26 cellular contexts compared by ENCODE assay signal in genomic region chr5:159961761-159962160, GRCh38. TPM values are rescaled to one million over a fixed set of nuclear protein-coding genes. Genes with fewer than 3 reads are reported as not detected.
"Had no signal": no experiment of that assay in that cellular context is flagged by ENCODE, and none has a peak within 500 bp of the region (broad histone marks: within the 10 kb centered on the region; RNA-seq: fewer than 3 reads in every experiment).

No MANE protein-coding gene starts in this region.

- ATAC-seq: Panc1, PC-3, T-cell had no signal

- H3K4me2 ChIP-seq: SK-N-SH had no signal

- H3K9me3 ChIP-seq: SK-N-SH had no signal

- H3K9ac ChIP-seq: SK-N-SH had no signal

- H3K27ac ChIP-seq: RWPE1 had no signal

- DNase-seq: KBM-7; NCI-H1092; NCI-H1105 treated with DMSO at 0.1 percent for 48 hours; NCI-H1417 treated with DMSO at 0.1 percent for 48 hours; NCI-H146; NCI-H1694 treated with DMSO at 0.1 percent for 48 hours; NCI-H1930; NCI-H2081; NCI-H2107; NCI-H226; NCI-H446; NCI-H510A; NCI-H524 treated with DMSO at 0.1 percent for 48 hours; NCI-H69; NCI-H774; NK-92 treated with Interleukin-12 subunit alpha and Interleukin-12 subunit beta, amount 100 ng/mL, for 24 hours; PC-3; SHP77; SK-N-SH; SW 1271; T-cell had no signal

RNA-seq across cellular contexts. Expression of gene ADRA1B, which starts 45.5 kb away (rescaled TPM):
- total RNA-seq: HT-29, OCI-LY7, SK-MEL-5 had no signal
